1 cellular context compared by ENCODE assay signal in the genomic region with DNA sequence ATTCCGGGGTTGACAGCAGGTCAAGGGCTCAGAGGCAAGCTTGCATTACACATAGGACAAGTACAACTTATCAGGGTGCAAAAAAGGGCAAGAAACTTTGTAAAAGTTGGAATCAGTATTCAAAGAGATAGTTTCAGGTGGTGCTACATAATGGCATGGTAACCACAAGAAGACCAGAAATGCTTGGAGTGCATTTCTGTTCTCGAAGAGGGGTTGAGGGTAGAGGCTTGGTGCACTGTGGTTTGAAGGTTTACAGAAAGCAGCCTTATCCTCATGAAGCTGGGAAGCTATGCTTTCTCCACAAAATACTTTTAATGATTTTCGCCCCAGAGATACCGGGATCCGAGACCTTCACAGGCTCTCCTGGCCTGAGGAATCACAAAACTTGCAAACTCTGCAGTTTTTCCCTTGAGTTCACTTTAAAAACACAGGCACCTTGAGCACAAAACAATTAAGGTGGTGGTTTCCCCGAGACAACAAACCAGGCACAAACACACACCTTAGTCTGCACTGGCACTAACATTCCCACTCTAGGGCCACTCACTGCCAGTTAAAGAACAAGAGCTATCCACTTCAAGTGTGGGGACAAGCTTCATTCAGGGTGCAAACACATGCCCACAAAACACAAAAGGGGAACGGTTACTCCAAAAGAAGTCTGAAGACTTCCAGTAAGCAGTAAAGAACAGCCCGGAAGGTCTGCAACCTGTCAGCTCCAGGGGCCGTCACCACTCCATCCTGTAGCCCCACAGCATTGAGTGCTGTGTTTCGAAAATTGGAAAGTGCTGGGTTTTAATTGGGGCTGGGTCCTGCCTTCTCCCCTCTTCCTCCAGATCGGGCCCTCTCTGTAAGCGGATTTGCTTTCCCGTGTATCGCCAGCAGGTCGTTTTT.
TF ChIP-seq lines count a peak whose summit lies in the region.

No MANE protein-coding gene starts in this region.

TF ChIP-seq in H1, 55 proteins besides CTCF, POLR2A, EP300 and RAD21:
- TF ChIP-seq SUZ12 (IDR thresholded peaks at IDR 0.05; ENCODE audit: low read length): peak; percentile 71
- no peak for TF ChIP-seq GTF2F1 (IDR thresholded peaks at IDR 0.05; ENCODE audit: borderline replicate concordance, low read depth, low read length)
- TF ChIP-seq CTBP2 (IDR thresholded peaks at IDR 0.05; ENCODE audit: borderline replicate concordance, insufficient read depth, insufficient read length, low read length): peak; percentile 85
- no peak for TF ChIP-seq SIRT6 (IDR thresholded peaks at IDR 0.05; ENCODE audit: low read length)
- no peak for TF ChIP-seq SAP30 (IDR thresholded peaks at IDR 0.05; ENCODE audit: insufficient read depth, insufficient replicate concordance, low read length)
- TF ChIP-seq RNF2 (IDR thresholded peaks at IDR 0.05; ENCODE audit: borderline replicate concordance, low read depth, low read length, missing control alignments, poor library complexity, severe bottlenecking): peak; percentile 92
- no peak for TF ChIP-seq TEAD4 (IDR thresholded peaks at IDR 0.05; ENCODE audit: low read depth, low read length)
- TF ChIP-seq SP4 (IDR thresholded peaks at IDR 0.05; ENCODE audit: low read length): no peak
- TF ChIP-seq BRCA1 (IDR thresholded peaks at IDR 0.05; ENCODE audit: low read depth, low read length): no peak
- no peak for TF ChIP-seq SRF (IDR thresholded peaks at IDR 0.05; ENCODE audit: low read depth, low read length)
- peak; percentile 58 for TF ChIP-seq EZH2 (IDR thresholded peaks at IDR 0.05; ENCODE audit: low read depth, low read length, severe bottlenecking)
